In the genomic region with DNA sequence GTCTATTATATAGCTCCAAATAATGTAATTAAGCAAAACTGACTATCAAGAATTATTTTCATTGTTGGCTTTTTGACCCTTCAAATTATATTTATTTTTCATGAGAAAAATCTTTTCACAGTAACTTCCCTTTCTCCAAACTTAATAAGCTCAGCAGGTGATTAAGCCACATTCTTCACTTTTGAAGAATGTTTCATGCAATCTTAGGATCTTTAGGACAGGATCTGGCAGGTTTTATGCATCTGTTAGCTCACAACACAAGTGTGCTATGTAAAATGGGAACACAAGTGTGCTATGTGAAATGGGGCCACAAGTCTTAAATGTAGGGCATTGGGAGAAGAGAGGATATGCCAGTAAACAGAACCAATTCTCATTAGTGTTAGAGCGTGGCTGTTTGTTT, we compare ENCODE assay signal across 28 cellular contexts. TPM values are rescaled to one million over a fixed set of nuclear protein-coding genes. Genes with fewer than 3 reads are reported as not detected.
DNase-seq lines count a peak whose midpoint lies in the region; ATAC-seq, FAIRE-seq and TF ChIP-seq lines count a peak whose summit lies in the region.
"Had no signal": no experiment of that assay in that cellular context is flagged by ENCODE, and none has a peak within 500 bp of the region (broad histone marks: within the 10 kb centered on the region; RNA-seq: fewer than 3 reads in every experiment).

No MANE protein-coding gene starts in this region.

- BruUV-seq in mammary epithelial cell (replicated peaks; lab: Mats Ljungman, UMichigan) (no TSS peak), MCF 10A (replicated peaks; lab: Mats Ljungman, UMichigan) (no TSS peak)

- H2AFZ ChIP-seq in mammary epithelial cell (ENCODE audit: low read depth, low read length) = no peak overlapping the region
- no peak overlapping the region for H2AFZ ChIP-seq in keratinocyte (ENCODE audit: control insufficient read depth, low read length)

- H3K4me1 ChIP-seq in mammary epithelial cell (ENCODE audit: insufficient read depth, low read length) = no peaks in the 10 kb centered on the region
- H3K4me1 ChIP-seq in keratinocyte (ENCODE audit: control insufficient read depth, extremely low read depth, insufficient read depth, low read length) = peaks cover 8% of the 10 kb centered on the region
- H3K4me1 ChIP-seq: A549; BLaER1 treated with 17β-estradiol and CSF1 and Interleukin-3, amounts not matched to agents 10 nM and 100 nM had no signal

- H3K4me3 Mint-ChIP-seq in MCF 10A (ENCODE audit: unreplicated experiment) = no peak overlapping the region
- H3K4me3 Mint-ChIP-seq: B cell; CD4-positive, alpha-beta T cell; CD8-positive, alpha-beta T cell had no signal

- H3K27me3 ChIP-seq in mammary epithelial cell (ENCODE audit: insufficient read depth, low read length) = no peaks in the 10 kb centered on the region
- no peaks in the 10 kb centered on the region for H3K27me3 ChIP-seq in bronchial epithelial cell (ENCODE audit: control insufficient read depth, insufficient read depth, low read length)
- H3K27me3 ChIP-seq in keratinocyte (ENCODE audit: control insufficient read depth, extremely low read depth, insufficient read depth, low read length) = no peaks in the 10 kb centered on the region
- H3K27me3 ChIP-seq: BLaER1 treated with 17β-estradiol and CSF1 and Interleukin-3, amounts not matched to agents 10 nM and 100 nM had no signal

- H3K27me3 Mint-ChIP-seq in MCF 10A (ENCODE audit: insufficient read depth, unreplicated experiment) = no peaks in the 10 kb centered on the region
- H3K27me3 Mint-ChIP-seq: B cell; CD4-positive, alpha-beta T cell had no signal

- dilution Hi-C loops in mammary epithelial cell (cut with HindIII; ENCODE audit: low sequenced_read_pairs) (no loop called here), keratinocyte (cut with MboI; ENCODE audit: extremely low pct_ligation_motif_present, low sequenced_read_pairs) (no loop called here)

- H3K4me3 ChIP-seq in mammary epithelial cell (replicated peaks in 1 of 3; ENCODE audit: insufficient read depth in 1 of 3, low read depth in 2 of 3, low read length in 3 of 3) (no peak overlapping the region), bronchial epithelial cell (ENCODE audit: low read depth, low read length) (no peak overlapping the region), keratinocyte (ENCODE audit: control insufficient read depth in 2 of 3, extremely low read depth in 1 of 3, insufficient read depth in 2 of 3, low read depth in 1 of 3, low read length in 3 of 3) (no peak overlapping the region)
- H3K4me3 ChIP-seq: A549; BLaER1 treated with 17β-estradiol and CSF1 and Interleukin-3, amounts not matched to agents 10 nM and 100 nM; GM12878 had no signal

- no peak overlapping the region for H3K9ac ChIP-seq in mammary epithelial cell (ENCODE audit: insufficient read depth, low read length)
- no peak overlapping the region for H3K9ac ChIP-seq in keratinocyte (ENCODE audit: control insufficient read depth, extremely low read depth, insufficient read depth, low read length)
- H3K9ac ChIP-seq: BLaER1 treated with 17β-estradiol and CSF1 and Interleukin-3, amounts not matched to agents 10 nM and 100 nM had no signal

- TF ChIP-seq CTCF in mammary epithelial cell (conservative IDR thresholded peaks at IDR 0.05 in 1 of 2, IDR thresholded peaks at IDR 0.05 in 1 of 2; ENCODE audit: extremely low read depth in 1 of 2, insufficient read depth in 1 of 2, low read depth in 1 of 2, low read length in 2 of 2) (no peak), MCF 10A (IDR thresholded peaks at IDR 0.05; ENCODE audit: unreplicated experiment) (no peak), bronchial epithelial cell (IDR thresholded peaks at IDR 0.05; ENCODE audit: insufficient read depth, low read length, severe bottlenecking) (no peak), keratinocyte (optimal IDR thresholded peaks at IDR 0.05 in 1 of 3, IDR thresholded peaks at IDR 0.05 in 1 of 3, conservative IDR thresholded peaks at IDR 0.05 in 1 of 3; ENCODE audit: extremely low read depth in 1 of 3, insufficient read depth in 2 of 3, low read length in 3 of 3) (no peak)

- H4K20me1 ChIP-seq in mammary epithelial cell (ENCODE audit: insufficient read depth, low read length) = no peaks in the 10 kb centered on the region
- no peaks in the 10 kb centered on the region for H4K20me1 ChIP-seq in keratinocyte (ENCODE audit: control insufficient read depth, extremely low read depth, insufficient read depth, low read length)
- H4K20me1 ChIP-seq: BLaER1 treated with 17β-estradiol and CSF1 and Interleukin-3, amounts not matched to agents 10 nM and 100 nM had no signal

- FAIRE-seq in bronchial epithelial cell (lab: Jason Lieb, UNC) (no peak), keratinocyte (lab: Jason Lieb, UNC) (peak; percentile 55)
- FAIRE-seq: D721Med, GM12878, GM12892, GM18507 had no signal

- H3K9me1 ChIP-seq in keratinocyte (ENCODE audit: control insufficient read depth, extremely low read depth, insufficient read depth, low read length) = no peaks in the 10 kb centered on the region

- peak; percentile 33 for DNase-seq in mammary epithelial cell
- DNase-seq in MCF 10A (ENCODE audit: unreplicated experiment) = no peak
- peak; percentile 18 for DNase-seq in bronchial epithelial cell (ENCODE audit: low read depth)
- no peak for DNase-seq in epithelial cell of prostate (ENCODE audit: low read depth, low spot score)
- DNase-seq in keratinocyte (ENCODE audit: low read depth, low spot score) = no peak
- DNase-seq in stimulated activated CD4-positive, alpha-beta T cell treated with anti-CD3 and anti-CD28 coated beads, Interleukin-2, amount 100 ng/mL, for 48 hours = no peak
- DNase-seq in head of caudate nucleus = no peak
- DNase-seq: AML-193; Caco-2; Calu3; CD4-positive, alpha-beta T cell; CD8-positive, alpha-beta T cell; DMS153; DMS53; DMS79; DND-41; EL; GDM1 had no signal

- H3K9me3 Mint-ChIP-seq in MCF 10A (ENCODE audit: unreplicated experiment) = no peaks in the 10 kb centered on the region
- H3K9me3 Mint-ChIP-seq: CD4-positive, alpha-beta T cell; CD8-positive, alpha-beta T cell had no signal

- no peak overlapping the region for H3K4me2 ChIP-seq in mammary epithelial cell (ENCODE audit: insufficient read depth, low read depth, low read length)
- no peak overlapping the region for H3K4me2 ChIP-seq in keratinocyte (ENCODE audit: control insufficient read depth, extremely low read depth, insufficient read depth, low read depth, low read length)
- H3K4me2 ChIP-seq: A549; BLaER1 treated with 17β-estradiol and CSF1 and Interleukin-3, amounts not matched to agents 10 nM and 100 nM had no signal

- in situ Hi-C loops in mammary epithelial cell (cut with MboI; ENCODE audit: low sequenced_read_pairs in 2 of 2) = no loop called here

- intact Hi-C loops in mammary epithelial cell (cut with micrococcal nuclease) (no loop called here), MCF 10A (cut with micrococcal nuclease) (no loop called here), head of caudate nucleus (cut with DNase I) (no loop called here)

- no peaks in the 10 kb centered on the region for H3K4me1 Mint-ChIP-seq in MCF 10A (ENCODE audit: insufficient read depth, unreplicated experiment)
- H3K4me1 Mint-ChIP-seq: B cell had no signal

- ATAC-seq in HG03378 (IDR thresholded peaks at IDR 0.05; ENCODE audit: unreplicated experiment) = no peak
- ATAC-seq: A549; CD8-positive, alpha-beta T cell; GM12878 had no signal

- no peak overlapping the region for H3K27ac Mint-ChIP-seq in MCF 10A (ENCODE audit: low read depth, unreplicated experiment)
- H3K27ac Mint-ChIP-seq: B cell; CD4-positive, alpha-beta T cell; CD8-positive, alpha-beta T cell had no signal

- H3K36me3 ChIP-seq in mammary epithelial cell (ENCODE audit: insufficient read depth, low read length) (peaks cover 12% of the 10 kb centered on the region), bronchial epithelial cell (ENCODE audit: control insufficient read depth, insufficient read depth, low read length) (no peaks in the 10 kb centered on the region), keratinocyte (ENCODE audit: control insufficient read depth in 2 of 2, extremely low read depth in 1 of 2, insufficient read depth in 2 of 2, low read length in 2 of 2) (peaks cover 0 to 3% of the 10 kb centered on the region in 2 experiments)

- H3K36me3 Mint-ChIP-seq in MCF 10A (ENCODE audit: insufficient read depth, unreplicated experiment) = peaks cover 28% of the 10 kb centered on the region

- POLR2A ChIA-PET in MCF 10A (lab: Yijun Ruan, JAX) = interaction anchor here (0.6 to 1.0 kb wide), 3 partner anchors 17 to 115 kb away, joined by 3 to 4 read pairs (median 3); no protein-coding TSS in a partner anchor

- CTCF ChIA-PET in mammary epithelial cell (lab: Charles Lee; ENCODE audit: low non-redundant PET) = interaction anchor here (0.6 kb wide), 1 partner anchor 269 kb away, joined by 3 read pairs; no protein-coding TSS in a partner anchor
- CTCF ChIA-PET in MCF 10A (lab: Yijun Ruan, JAX) = interaction anchor here (0.8 to 1.1 kb wide), 2 partner anchors 42 to 84 kb away, joined by 3 to 4 read pairs; no protein-coding TSS in a partner anchor

- H3K79me2 ChIP-seq in mammary epithelial cell (ENCODE audit: insufficient read depth, low read length) (no peaks in the 10 kb centered on the region), keratinocyte (ENCODE audit: control insufficient read depth, insufficient read depth, low read length) (no peaks in the 10 kb centered on the region)

- no peak overlapping the region for H3K27ac ChIP-seq in mammary epithelial cell (ENCODE audit: insufficient read depth, low read depth, low read length)
- H3K27ac ChIP-seq in epithelial cell of prostate = peak overlapping the region; percentile 16
- no peak overlapping the region for H3K27ac ChIP-seq in keratinocyte (ENCODE audit: control insufficient read depth, insufficient read depth, low read length)
- H3K27ac ChIP-seq: 22Rv1; A549; BLaER1 treated with 17β-estradiol and CSF1 and Interleukin-3, amounts not matched to agents 10 nM and 100 nM; C4-2B had no signal

- no peaks in the 10 kb centered on the region for H3K9me3 ChIP-seq in mammary epithelial cell (replicated peaks; ENCODE audit: insufficient read depth, low read length)
- H3K9me3 ChIP-seq in keratinocyte (ENCODE audit: control insufficient read depth, low read depth, low read length) = no peaks in the 10 kb centered on the region
- H3K9me3 ChIP-seq: A549; BLaER1 treated with 17β-estradiol and CSF1 and Interleukin-3, amounts not matched to agents 10 nM and 100 nM; Caco-2 had no signal

- 90% methylated on average over 1 of the region's 1 CpG for WGBS in mammary epithelial cell (ENCODE audit: low coverage, missing lambda C conversion rate)

RNA-seq across cellular contexts. Expression of a gene that starts 26.3 kb away (rescaled TPM):
- total RNA-seq in mammary epithelial cell = 100 to 1,000 TPM in 1 of 2 donors, 10 to 100 TPM in 1; 92.1 to 129 TPM
- polyA plus RNA-seq in mammary epithelial cell = 53.5 TPM
- 26.1 TPM for polyA minus RNA-seq in mammary epithelial cell
- total RNA-seq in MCF 10A (2022) = 61.5 and 73.4 TPM in 2 replicates
- 25.0 and 30.6 TPM in 2 replicates for total RNA-seq in bronchial epithelial cell
- polyA plus RNA-seq in keratinocyte = 57.1 to 141 TPM (median 94.4 TPM) in 3 replicates
- polyA plus RNA-seq in keratinocyte (2011; ENCODE audit: low read depth) = 116 TPM
- polyA plus RNA-seq in keratinocyte (2011; cell fraction: cytosol; rRNA removed) = 43.8 and 90.7 TPM in 2 replicates
- polyA plus RNA-seq in keratinocyte (2011; cell fraction: nucleus; rRNA removed) = 55.8 and 90.3 TPM in 2 replicates
- polyA plus RNA-seq in keratinocyte (2012; ENCODE audit: low replicate concordance) = 34.4 and 124 TPM in 2 replicates
- 9.2 to 61.3 TPM (median 24.5 TPM) in 3 replicates for polyA minus RNA-seq in keratinocyte
- polyA minus RNA-seq in keratinocyte (2011; cell fraction: cytosol; rRNA and poly(A)+ RNA removed) = 31.5 TPM
- polyA minus RNA-seq in keratinocyte (2011; cell fraction: nucleus; rRNA and poly(A)+ RNA removed) = 35.9 and 67.1 TPM in 2 replicates

RNA-seq across cellular contexts. Expression of a gene that starts 42.5 kb away (rescaled TPM):
- total RNA-seq in mammary epithelial cell (10 to 100 TPM; 13.0 to 19.0 TPM), MCF 10A (2022) (14.5 and 16.3 TPM in 2 replicates), bronchial epithelial cell (9.2 and 9.7 TPM in 2 replicates)
- polyA plus RNA-seq in mammary epithelial cell (5.8 TPM), keratinocyte (4.4 to 11.3 TPM (median 6.5 TPM) in 3 replicates)
- polyA minus RNA-seq in mammary epithelial cell (0.72 TPM), keratinocyte (0.95 to 7.5 TPM (median 2.7 TPM) in 3 replicates)
- 11.4 TPM for polyA plus RNA-seq in keratinocyte (2011; ENCODE audit: low read depth)
- polyA plus RNA-seq in keratinocyte (2011; cell fraction: cytosol; rRNA removed) = 5.2 and 8.3 TPM in 2 replicates
- 7.6 and 8.3 TPM in 2 replicates for polyA plus RNA-seq in keratinocyte (2011; cell fraction: nucleus; rRNA removed)
- polyA plus RNA-seq in keratinocyte (2012; ENCODE audit: low replicate concordance) = 6.8 and 7.6 TPM in 2 replicates
- polyA minus RNA-seq in keratinocyte (2011; cell fraction: cytosol; rRNA and poly(A)+ RNA removed) = 2.7 TPM
- 6.8 and 7.5 TPM in 2 replicates for polyA minus RNA-seq in keratinocyte (2011; cell fraction: nucleus; rRNA and poly(A)+ RNA removed)

RNA-seq across cellular contexts. Expression of a gene that starts 42.6 kb away (rescaled TPM):
- total RNA-seq in mammary epithelial cell = 10 to 100 TPM; 60.5 to 66.2 TPM
- 24.2 TPM for polyA plus RNA-seq in mammary epithelial cell
- 18.0 TPM for polyA minus RNA-seq in mammary epithelial cell
- 40.3 and 40.9 TPM in 2 replicates for total RNA-seq in MCF 10A (2022)
- total RNA-seq in bronchial epithelial cell = 36.3 and 53.3 TPM in 2 replicates
- 37.2 to 50.7 TPM (median 42.6 TPM) in 3 replicates for polyA plus RNA-seq in keratinocyte
- polyA plus RNA-seq in keratinocyte (2011; ENCODE audit: low read depth) = 70.0 TPM
- 23.3 and 49.2 TPM in 2 replicates for polyA plus RNA-seq in keratinocyte (2011; cell fraction: cytosol; rRNA removed)
- polyA plus RNA-seq in keratinocyte (2011; cell fraction: nucleus; rRNA removed) = 39.2 and 51.6 TPM in 2 replicates
- polyA plus RNA-seq in keratinocyte (2012; ENCODE audit: low replicate concordance) = 16.5 and 34.1 TPM in 2 replicates
- polyA minus RNA-seq in keratinocyte = 13.2 to 125 TPM (median 76.5 TPM) in 3 replicates
- 21.5 TPM for polyA minus RNA-seq in keratinocyte (2011; cell fraction: cytosol; rRNA and poly(A)+ RNA removed)
- 34.6 and 89.1 TPM in 2 replicates for polyA minus RNA-seq in keratinocyte (2011; cell fraction: nucleus; rRNA and poly(A)+ RNA removed)

RNA-seq across cellular contexts. Expression of a gene that starts 54.3 kb away (rescaled TPM):
- under 1 TPM in 1 of 2 donors, not detected in 1; 0.17 TPM for total RNA-seq in mammary epithelial cell
- 0.07 TPM for polyA plus RNA-seq in mammary epithelial cell
- not detected for polyA minus RNA-seq in mammary epithelial cell
- 0.21 and 0.52 TPM in 2 replicates for total RNA-seq in MCF 10A (2022)
- total RNA-seq in bronchial epithelial cell = 0.53 and 1.3 TPM in 2 replicates
- 0.14 to 0.26 TPM (median 0.15 TPM) in 3 replicates for polyA plus RNA-seq in keratinocyte
- polyA plus RNA-seq in keratinocyte (2011; ENCODE audit: low read depth) = 1.2 TPM
- 0.01 and 0.10 TPM in 2 replicates for polyA plus RNA-seq in keratinocyte (2011; cell fraction: cytosol; rRNA removed)
- 0.28 and 0.35 TPM in 2 replicates for polyA plus RNA-seq in keratinocyte (2011; cell fraction: nucleus; rRNA removed)
- polyA plus RNA-seq in keratinocyte (2012; ENCODE audit: low replicate concordance) = 0.21 and 0.28 TPM in 2 replicates
- polyA minus RNA-seq in keratinocyte = 0.10 to 0.32 TPM (median 0.16 TPM) in 3 replicates
- not detected for polyA minus RNA-seq in keratinocyte (2011; cell fraction: cytosol; rRNA and poly(A)+ RNA removed)
- 0.32 and 0.62 TPM in 2 replicates for polyA minus RNA-seq in keratinocyte (2011; cell fraction: nucleus; rRNA and poly(A)+ RNA removed)
- total RNA-seq: Caco-2; CD4-positive, alpha-beta T cell had no signal

Comparison
In these comparisons a context has a peak if more than half of its experiments do, and no peak if none do; other contexts are left out.
1. DNase-seq: peak in mammary epithelial cell (single experiment) and bronchial epithelial cell (single experiment); none in MCF 10A (single experiment), epithelial cell of prostate (single experiment), keratinocyte (single experiment), stimulated activated CD4-positive, alpha-beta T cell treated with anti-CD3 and anti-CD28 coated beads, Interleukin-2, amount 100 ng/mL, for 48 hours (0 of 2) and head of caudate nucleus (0 of 42).